Comparison of ENCODE assay signal across 11 cellular contexts in the genomic region with DNA sequence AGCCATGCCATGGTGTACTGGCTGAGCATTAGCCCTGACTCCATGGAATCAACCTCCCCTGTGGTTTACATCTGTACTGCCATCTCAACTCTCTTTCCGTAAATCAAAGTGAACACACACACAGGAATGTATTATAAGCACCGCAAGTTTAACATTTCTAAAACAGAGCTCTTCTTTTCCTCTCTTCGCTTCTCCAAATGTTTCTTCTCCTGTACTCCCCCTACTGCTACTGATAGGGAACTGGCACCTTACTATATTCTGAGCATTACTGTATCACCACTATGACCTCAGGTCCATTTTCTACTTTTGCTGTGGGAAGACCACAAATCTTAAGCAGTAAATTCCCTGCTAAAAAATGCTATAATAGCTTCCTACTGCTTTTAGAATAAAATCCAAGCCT.
A peak's percentile ranks its signal among the peaks of the same experiment; 100 is the strongest.
DNase-seq lines count a peak whose midpoint lies in the region; ATAC-seq and TF ChIP-seq lines count a peak whose summit lies in the region.
"Had no signal": no experiment of that assay in that cellular context is flagged by ENCODE, and none has a peak within 500 bp of the region (broad histone marks: within the 10 kb centered on the region; RNA-seq: fewer than 3 reads in every experiment).

No MANE protein-coding gene starts in this region.

- TF ChIP-seq CTCF in GM13977 (IDR thresholded peaks at IDR 0.05; ENCODE audit: extremely low read depth, insufficient read depth, missing control alignments) = peak; percentile 35

- intact Hi-C loops in right cardiac atrium (cut with DNase I) = no loop called here

- DNase-seq in GM13977 (ENCODE audit: low spot score) (no peak), SK-MEL-5 (ENCODE audit: low read depth, low spot score) (peak; percentile 30), mesendoderm (peak; percentile 47), right cardiac atrium (no peak), NCI-H748 treated with DMSO at 0.1 percent for 48 hours (lab: John Stamatoyannopoulos, UW) (no peak), NCI-H526 treated with DMSO at 0.1 percent for 48 hours (lab: John Stamatoyannopoulos, UW) (no peak), T-helper 1 cell (no peak)
- DNase-seq: activated CD4-positive, CD25-positive, alpha-beta regulatory T cell; kidney glomerular epithelial cell; MG63 had no signal

- H3K9me3 ChIP-seq in right cardiac atrium (ENCODE audit: control insufficient read depth, low read length) = no peaks in the 10 kb centered on the region
- H3K9me3 ChIP-seq: MG63 had no signal

- no peak overlapping the region for H3K4ac ChIP-seq in mesendoderm (ENCODE audit: low read depth, low read length)

- H4K5ac ChIP-seq in mesendoderm (ENCODE audit: low read length) = no peak overlapping the region

- no peaks in the 10 kb centered on the region for H3K4me1 ChIP-seq in mesendoderm (ENCODE audit: control insufficient read depth, low read depth, low read length)
- H3K4me1 ChIP-seq in right cardiac atrium (ENCODE audit: control insufficient read depth, insufficient read depth, low read length) = no peaks in the 10 kb centered on the region

- no CpG with 5 or more reads among the region's 3 CpGs for WGBS in mesendoderm (ENCODE audit: extremely low coverage, insufficient coverage, low lambda C conversion rate)
- WGBS in right cardiac atrium = 59% methylated on average over 3 of the region's 3 CpGs

- H2BK15ac ChIP-seq in mesendoderm (replicated peaks; ENCODE audit: low read depth) = no peak overlapping the region

- no peak overlapping the region for H3K56ac ChIP-seq in mesendoderm (ENCODE audit: low read length)

- H2AK5ac ChIP-seq in mesendoderm (ENCODE audit: low read length) = no peak overlapping the region

- H3K4me2 ChIP-seq in mesendoderm (ENCODE audit: low read length) = no peak overlapping the region

- peak overlapping the region; percentile 39 for H4K8ac ChIP-seq in mesendoderm (ENCODE audit: low read depth, low read length)

- H3K9ac ChIP-seq in mesendoderm (ENCODE audit: low read length) = no peak overlapping the region

- H2BK120ac ChIP-seq in mesendoderm (ENCODE audit: low read depth, low read length) = no peak overlapping the region

- ATAC-seq in HG02870 (IDR thresholded peaks at IDR 0.05; ENCODE audit: unreplicated experiment) (peak; percentile 52), right cardiac atrium (no peak)

- no peak overlapping the region for H3K27ac ChIP-seq in mesendoderm (ENCODE audit: low read depth, low read length)
- no peak overlapping the region for H3K27ac ChIP-seq in right cardiac atrium (ENCODE audit: low read length)

- no peaks in the 10 kb centered on the region for H3K79me2 ChIP-seq in mesendoderm (ENCODE audit: control insufficient read depth, insufficient read depth, low read length)

- no peak overlapping the region for H2BK5ac ChIP-seq in mesendoderm (ENCODE audit: low read length)

- no peak overlapping the region for H3K23ac ChIP-seq in mesendoderm (ENCODE audit: low read length)

- H3K36me3 ChIP-seq in mesendoderm (ENCODE audit: control insufficient read depth, insufficient read depth, low read length) = no peaks in the 10 kb centered on the region
- H3K36me3 ChIP-seq: MG63 had no signal

- no peak overlapping the region for H3K4me3 ChIP-seq in mesendoderm (ENCODE audit: low read length)
- H3K4me3 ChIP-seq in right cardiac atrium (ENCODE audit: low read length) = no peak overlapping the region
- H3K4me3 ChIP-seq: MG63 had no signal

- no peak overlapping the region for H3K18ac ChIP-seq in mesendoderm (ENCODE audit: low read length)

- in situ Hi-C loops in GM13977 (cut with MboI; ENCODE audit: low pct_unique_long_range_greater_than_20kb, low sequenced_read_pairs, unreplicated experiment) (no loop called here), SK-MEL-5 (cut with HindIII; ENCODE audit: low pct_unique_long_range_greater_than_20kb, low sequenced_read_pairs) (no loop called here)

- H3K27me3 ChIP-seq in mesendoderm (ENCODE audit: insufficient read depth, low read length, poor library complexity) = no peaks in the 10 kb centered on the region
- H3K27me3 ChIP-seq in right cardiac atrium (ENCODE audit: control insufficient read depth, insufficient read depth) = no peaks in the 10 kb centered on the region

- H3K79me1 ChIP-seq in mesendoderm (ENCODE audit: low read length) = no peaks in the 10 kb centered on the region

Comparison
In these comparisons a context has a peak if more than half of its experiments do, and no peak if none do; other contexts are left out.
1. DNase-seq: peak in SK-MEL-5 (single experiment) and mesendoderm (single experiment); none in GM13977 (single experiment), right cardiac atrium (0 of 3), NCI-H748 treated with DMSO at 0.1 percent for 48 hours (single experiment), NCI-H526 treated with DMSO at 0.1 percent for 48 hours (single experiment) and T-helper 1 cell (0 of 5).